Comparison of ENCODE assay signal across 29 cellular contexts in the genomic region with DNA sequence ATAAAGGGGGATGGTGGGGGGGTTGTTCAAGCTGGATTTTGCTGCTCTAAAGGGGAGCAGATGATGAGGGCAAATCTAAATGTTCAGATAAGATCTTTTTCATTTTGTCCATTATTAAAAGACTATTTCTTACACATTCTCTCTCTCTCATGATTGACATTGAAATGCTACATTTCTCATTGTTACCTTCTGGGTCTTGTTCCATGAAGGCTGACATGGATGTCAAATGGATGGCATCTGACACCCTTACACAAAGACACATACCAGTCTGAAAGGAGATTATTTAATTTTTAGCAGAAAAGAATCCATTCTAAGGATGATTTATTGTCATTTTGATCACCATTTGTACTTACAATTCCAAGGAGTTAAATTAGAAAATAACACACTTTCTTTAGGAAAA. TPM values are rescaled to one million over a fixed set of nuclear protein-coding genes. Genes with fewer than 3 reads are reported as not detected.
"Had no signal": no experiment of that assay in that cellular context is flagged by ENCODE, and none has a peak within 500 bp of the region (broad histone marks: within the 10 kb centered on the region; RNA-seq: fewer than 3 reads in every experiment).

No MANE protein-coding gene starts in this region.

- DNase-seq: stimulated activated CD4-positive, alpha-beta T cell treated with anti-CD3 and anti-CD28 coated beads, Interleukin-2, amount 100 ng/mL, for 48 hours; stimulated activated CD4-positive, alpha-beta T cell treated with anti-CD3 and anti-CD28 coated beads, Interleukin-4, amount 100 ng/mL, for 1 hour; stimulated activated CD4-positive, alpha-beta T cell treated with anti-CD3 and anti-CD28 coated beads, Interleukin-4, amount 100 ng/mL, for 24 hours; stimulated activated CD4-positive, alpha-beta T cell treated with anti-CD3 and anti-CD28 coated beads, Interleukin-4, amount 100 ng/mL, for 4 hours; stimulated activated CD8-positive, alpha-beta memory T cell treated with anti-CD3 and anti-CD28 coated beads, Interleukin-4, amount 100 ng/mL, for 48 hours; stimulated activated naive B cell treated with anti-CD40 and anti-IgM and Interleukin-4, amounts not matched to agents 10 μg/mL and 1 μg/mL and 100 μg/mL, for 72 hours; stimulated activated naive CD4-positive, alpha-beta T cell; stimulated activated naive CD4-positive, alpha-beta T cell treated with Interleukin-2 at 50 U/mL for 16 hours; stimulated activated naive CD8-positive, alpha-beta T cell treated with anti-CD3 and anti-CD28 coated beads, Interleukin-15, amount 100 ng/mL, for 72 hours; stimulated activated naive CD8-positive, alpha-beta T cell treated with anti-CD3 and anti-CD28 coated beads, Interleukin-15, Interleukin-2, amounts not matched to agents 100 U/mL and 50 U/mL, for 24 hours; stomach; substantia nigra; testis; thyroid gland; tibial artery; transverse colon; trophoblast cell; upper lobe of left lung; upper lobe of right lung; uterus had no signal

- H3K4me3 Mint-ChIP-seq: stimulated activated effector memory CD8-positive, alpha-beta T cell treated with anti-CD3 and anti-CD28 coated beads, Interleukin-12 subunit alpha, Interleukin-12 subunit beta, amount 100 ng/mL, for 72 hours; stimulated activated memory B cell treated with anti-CD40 and anti-IgM and Interleukin-4, amounts not matched to agents 10 μg/mL and 1 μg/mL and 100 μg/mL, for 72 hours; stimulated activated naive B cell treated with anti-CD40 and anti-IgM and Interleukin-4, amounts not matched to agents 10 μg/mL and 1 μg/mL and 100 μg/mL, for 72 hours; stimulated activated naive CD8-positive, alpha-beta T cell treated with anti-CD3 and anti-CD28 coated beads, Interleukin-15, amount 100 ng/mL, for 72 hours; stimulated activated naive CD8-positive, alpha-beta T cell treated with anti-CD3 and anti-CD28 coated beads, Interleukin-15, Interleukin-2, amounts not matched to agents 100 ng/mL and 50 ng/mL, for 24 hours had no signal

- H3K4me1 ChIP-seq: suprapubic skin, testis, transverse colon, upper lobe of left lung, upper lobe of right lung, uterus had no signal

- H3K4me3 ChIP-seq: stomach, suprapubic skin, testis, thoracic aorta, thyroid gland, tibial artery, tibial nerve, transverse colon, upper lobe of left lung, upper lobe of right lung, uterus, vagina had no signal

- H3K36me3 Mint-ChIP-seq: stimulated activated effector memory CD8-positive, alpha-beta T cell treated with anti-CD3 and anti-CD28 coated beads, Interleukin-12 subunit alpha, Interleukin-12 subunit beta, amount 100 ng/mL, for 72 hours; stimulated activated memory B cell treated with anti-CD40 and anti-IgM and Interleukin-4, amounts not matched to agents 10 μg/mL and 1 μg/mL and 100 μg/mL, for 72 hours; stimulated activated naive B cell treated with anti-CD40 and anti-IgM and Interleukin-4, amounts not matched to agents 10 μg/mL and 1 μg/mL and 100 μg/mL, for 72 hours had no signal

- H3K9me3 Mint-ChIP-seq: stimulated activated effector memory CD8-positive, alpha-beta T cell treated with anti-CD3 and anti-CD28 coated beads, Interleukin-12 subunit alpha, Interleukin-12 subunit beta, amount 100 ng/mL, for 72 hours; stimulated activated memory B cell treated with anti-CD40 and anti-IgM and Interleukin-4, amounts not matched to agents 10 μg/mL and 1 μg/mL and 100 μg/mL, for 72 hours; stimulated activated naive B cell treated with anti-CD40 and anti-IgM and Interleukin-4, amounts not matched to agents 10 μg/mL and 1 μg/mL and 100 μg/mL, for 72 hours; stimulated activated naive CD8-positive, alpha-beta T cell treated with anti-CD3 and anti-CD28 coated beads, Interleukin-15, amount 100 ng/mL, for 72 hours; stimulated activated naive CD8-positive, alpha-beta T cell treated with anti-CD3 and anti-CD28 coated beads, Interleukin-15, Interleukin-2, amounts not matched to agents 100 ng/mL and 50 ng/mL, for 24 hours had no signal

- H3K9me3 ChIP-seq: stomach, suprapubic skin, testis, thoracic aorta, thyroid gland, tibial artery, tibial nerve, transverse colon, upper lobe of left lung, upper lobe of right lung, uterus, vagina had no signal

- H3K27ac ChIP-seq: stomach, suprapubic skin, testis, thoracic aorta, thyroid gland, tibial artery, tibial nerve, transverse colon, upper lobe of left lung, upper lobe of right lung, uterus, vagina had no signal

- H3K36me3 ChIP-seq: stomach, suprapubic skin, thoracic aorta, thyroid gland, tibial artery, tibial nerve, transverse colon, upper lobe of left lung, upper lobe of right lung, uterus, vagina had no signal

- ATAC-seq: stimulated activated effector memory CD8-positive, alpha-beta T cell treated with anti-CD3 and anti-CD28 coated beads, Interleukin-12 subunit alpha, Interleukin-12 subunit beta, amount 100 ng/mL, for 72 hours; stimulated activated memory B cell treated with anti-CD40 and anti-IgM and Interleukin-4, amounts not matched to agents 10 μg/mL and 1 μg/mL and 100 μg/mL, for 72 hours; stimulated activated naive B cell treated with anti-CD40 and anti-IgM and Interleukin-4, amounts not matched to agents 10 μg/mL and 1 μg/mL and 100 μg/mL, for 72 hours; stimulated activated naive CD8-positive, alpha-beta T cell treated with anti-CD3 and anti-CD28 coated beads, Interleukin-15, amount 100 ng/mL, for 72 hours; stimulated activated naive CD8-positive, alpha-beta T cell treated with anti-CD3 and anti-CD28 coated beads, Interleukin-15, Interleukin-2, amounts not matched to agents 100 U/mL and 50 U/mL, for 24 hours; upper lobe of right lung had no signal

- H3K27ac Mint-ChIP-seq: stimulated activated effector memory CD8-positive, alpha-beta T cell treated with anti-CD3 and anti-CD28 coated beads, Interleukin-12 subunit alpha, Interleukin-12 subunit beta, amount 100 ng/mL, for 72 hours; stimulated activated memory B cell treated with anti-CD40 and anti-IgM and Interleukin-4, amounts not matched to agents 10 μg/mL and 1 μg/mL and 100 μg/mL, for 72 hours; stimulated activated naive B cell treated with anti-CD40 and anti-IgM and Interleukin-4, amounts not matched to agents 10 μg/mL and 1 μg/mL and 100 μg/mL, for 72 hours; stimulated activated naive CD8-positive, alpha-beta T cell treated with anti-CD3 and anti-CD28 coated beads, Interleukin-15, amount 100 ng/mL, for 72 hours had no signal

- H3K4me1 Mint-ChIP-seq: stimulated activated effector memory CD8-positive, alpha-beta T cell treated with anti-CD3 and anti-CD28 coated beads, Interleukin-12 subunit alpha, Interleukin-12 subunit beta, amount 100 ng/mL, for 72 hours; stimulated activated memory B cell treated with anti-CD40 and anti-IgM and Interleukin-4, amounts not matched to agents 10 μg/mL and 1 μg/mL and 100 μg/mL, for 72 hours; stimulated activated naive B cell treated with anti-CD40 and anti-IgM and Interleukin-4, amounts not matched to agents 10 μg/mL and 1 μg/mL and 100 μg/mL, for 72 hours; stimulated activated naive CD8-positive, alpha-beta T cell treated with anti-CD3 and anti-CD28 coated beads, Interleukin-15, amount 100 ng/mL, for 72 hours had no signal

- H3K27me3 ChIP-seq: suprapubic skin, testis, thyroid gland, tibial artery, tibial nerve, transverse colon, upper lobe of left lung, uterus, vagina had no signal

RNA-seq across cellular contexts. Expression of a gene that starts 28.3 kb away (rescaled TPM):
- total RNA-seq: subcutaneous adipose tissue, thoracic aorta, thyroid gland, tibial nerve, transverse colon, upper lobe of right lung, ureter, vagina had no signal
